In genomic region chr5:150208187-150209015, GRCh38 we compare ENCODE assay signal across 14 cellular contexts. TPM values are rescaled to one million over a fixed set of nuclear protein-coding genes. Genes with fewer than 3 reads are reported as not detected.
DNase-seq lines count a peak whose midpoint lies in the region; ATAC-seq and TF ChIP-seq lines count a peak whose summit lies in the region.
"Had no signal": no experiment of that assay in that cellular context is flagged by ENCODE, and none has a peak within 500 bp of the region (broad histone marks: within the 10 kb centered on the region; RNA-seq: fewer than 3 reads in every experiment).

No MANE protein-coding gene starts in this region.

- H3F3A ChIP-seq in GM23338 (replicated peaks; ENCODE audit: low read depth), result 0 out of 2 replicates have a peak, but pooled peaks cover 5% of the 10 kb centered on the region

- peaks cover 14% of the 10 kb centered on the region for H3K27me3 Mint-ChIP-seq in GM23338 (ENCODE audit: insufficient read depth, low read depth, poor library complexity)

- intact Hi-C loops in upper lobe of right lung (cut with DNase I), result no loop called here

- H3K4me3 ChIP-seq in GM23338 (no peak overlapping the region), upper lobe of right lung (no peak overlapping the region)
- H3K4me3 ChIP-seq: HAP-1, pancreas, thyroid gland had no signal

- H3K27ac Mint-ChIP-seq in GM23338, result 0 out of 2 replicates have a peak overlapping the region, but pooled peaks have one; percentile 65

- no peaks in the 10 kb centered on the region for H4K20me1 ChIP-seq in GM23338 (replicated peaks; ENCODE audit: insufficient read depth)

- H3K36me3 Mint-ChIP-seq in GM23338 (ENCODE audit: low read depth), result no peaks in the 10 kb centered on the region; the same call in 2 of the 3 replicates

- H3K4me3 Mint-ChIP-seq in GM23338, result no peak overlapping the region; the same call in 2 of the 3 replicates

- H3K79me2 ChIP-seq in GM23338 (replicated peaks; ENCODE audit: insufficient read depth), result no peaks in the 10 kb centered on the region

- H3K36me3 ChIP-seq in GM23338 (ENCODE audit: insufficient read depth) (no peaks in the 10 kb centered on the region), upper lobe of right lung (no peaks in the 10 kb centered on the region)
- H3K36me3 ChIP-seq: HAP-1, pancreas, thyroid gland had no signal

- no peaks in the 10 kb centered on the region for H3K27me3 ChIP-seq in GM23338 (ENCODE audit: insufficient read depth)
- no peaks in the 10 kb centered on the region for H3K27me3 ChIP-seq in upper lobe of right lung
- H3K27me3 ChIP-seq: pancreas, thyroid gland had no signal

- H3K4me1 ChIP-seq in GM23338 (ENCODE audit: insufficient read depth) (peaks cover 11% of the 10 kb centered on the region), upper lobe of right lung (peaks cover 8% of the 10 kb centered on the region)
- H3K4me1 ChIP-seq: pancreas had no signal

- no peaks in the 10 kb centered on the region for H3K9me2 ChIP-seq in GM23338 (ENCODE audit: insufficient read depth)

- ATAC-seq in GM23338 (peak; percentile 7; the same call in 2 of the 3 replicates), esophagus mucosa (peak; percentile 12), upper lobe of right lung (no peak)

- no peaks in the 10 kb centered on the region; the same call in 1 of the 3 replicates for H3K9me3 Mint-ChIP-seq in GM23338

- H3K9me3 ChIP-seq in upper lobe of right lung, result no peaks in the 10 kb centered on the region
- H3K9me3 ChIP-seq: HAP-1, pancreas, thyroid gland had no signal

- DNase-seq in GM23338 (ENCODE audit: low spot score) (peak; percentile 22), RPMI7951 (ENCODE audit: low read depth) (peak; percentile 81), renal cortical epithelial cell (ENCODE audit: low read depth) (peak; percentile 18), upper lobe of right lung (no peak), NCI-H2029 treated with DMSO at 0.1 percent for 48 hours (lab: John Stamatoyannopoulos, UW) (no peak), caudate nucleus (lab: John Stamatoyannopoulos, UW) (no peak)
- no peak for DNase-seq in effector CD8-positive, alpha-beta T cell (lab: John Stamatoyannopoulos, UW)
- DNase-seq: cortex of kidney, NCI-H1092 treated with DMSO at 0.1 percent for 48 hours, T-helper 9 cell had no signal

- TF ChIP-seq CTCF in GM23338 (conservative IDR thresholded peaks at IDR 0.05; ENCODE audit: low read depth in 2 of 2) (no peak), upper lobe of right lung (IDR thresholded peaks at IDR 0.05) (no peak)

- H3K4me2 ChIP-seq in GM23338, result no peak overlapping the region

- no peak overlapping the region; the same call in 1 of the 2 replicates for H2AFZ ChIP-seq in GM23338

- H3K27ac ChIP-seq in GM23338 (ENCODE audit: low read depth) (no peak overlapping the region; the same call in 1 of the 2 replicates), upper lobe of right lung (no peak overlapping the region), caudate nucleus (ENCODE audit: low read depth, low read length) (no peak overlapping the region)
- H3K27ac ChIP-seq: thyroid gland had no signal

- peaks cover 53% of the 10 kb centered on the region for H3K4me1 Mint-ChIP-seq in GM23338

TF ChIP-seq in GM23338, 12 proteins besides CTCF, POLR2A, EP300 and RAD21 (continues in another document):
- no peak for TF ChIP-seq ZNF114 (CRISPR knock-in tag; IDR thresholded peaks at IDR 0.05)
- TF ChIP-seq JUNB (IDR thresholded peaks at IDR 0.05; ENCODE audit: unreplicated experiment), result no peak
- no peak for TF ChIP-seq ZNF331 (CRISPR knock-in tag; IDR thresholded peaks at IDR 0.05; ENCODE audit: low read depth)
- no peak for TF ChIP-seq REST (IDR thresholded peaks at IDR 0.05; ENCODE audit: unreplicated experiment)
- TF ChIP-seq POLR2AphosphoS5 (IDR thresholded peaks at IDR 0.05; ENCODE audit: low read depth), result no peak
- TF ChIP-seq NANOG (IDR thresholded peaks at IDR 0.05; ENCODE audit: borderline replicate concordance), result no peak
- no peak for TF ChIP-seq EZH2 (IDR thresholded peaks at IDR 0.05; ENCODE audit: low read depth, unreplicated experiment)
- TF ChIP-seq ETS1 (IDR thresholded peaks at IDR 0.05), result no peak

RNA-seq across cellular contexts. Expression of gene SLC6A7, which starts 18.5 kb away (rescaled TPM):
- total RNA-seq in GM23338 (2014; rRNA removed; shearing (Covaris generic)), result not detected in 2 replicates
- polyA plus RNA-seq in GM23338 (2016; fragmentation: Nextera tagmentation; extraction: Ambion mirVana), result not detected in 2 replicates
- not detected in 2 replicates for total RNA-seq in RPMI7951 (2014; rRNA removed; shearing (Covaris generic))
- total RNA-seq in esophagus mucosa (not detected), renal cortical epithelial cell (not detected in 2 replicates), upper lobe of right lung (not detected)
- total RNA-seq: pancreas, thyroid gland had no signal
- polyA plus RNA-seq: pancreas had no signal

RNA-seq across cellular contexts. Expression of gene CDX1, which starts 41.8 kb away (rescaled TPM):
- total RNA-seq in GM23338 (2014; rRNA removed; shearing (Covaris generic)), result not detected in 2 replicates
- not detected in 2 replicates for polyA plus RNA-seq in GM23338 (2016; fragmentation: Nextera tagmentation; extraction: Ambion mirVana)
- 0.24 and 0.98 TPM in 2 replicates for total RNA-seq in RPMI7951 (2014; rRNA removed; shearing (Covaris generic))
- not detected for total RNA-seq in esophagus mucosa
- not detected in 2 replicates for total RNA-seq in renal cortical epithelial cell
- not detected for total RNA-seq in upper lobe of right lung
- total RNA-seq: thyroid gland had no signal

RNA-seq across cellular contexts. Expression of gene PDGFRB, which starts 52.8 kb away (rescaled TPM):
- total RNA-seq in GM23338 (2014; rRNA removed; shearing (Covaris generic)), result 7.1 and 11.3 TPM in 2 replicates
- polyA plus RNA-seq in GM23338 (2016; fragmentation: Nextera tagmentation; extraction: Ambion mirVana), result 4.1 and 4.5 TPM in 2 replicates
- total RNA-seq in RPMI7951 (2014; rRNA removed; shearing (Covaris generic)), result 58.6 and 67.6 TPM in 2 replicates
- total RNA-seq in esophagus mucosa (11.5 TPM), renal cortical epithelial cell (0.30 and 0.52 TPM in 2 replicates), upper lobe of right lung (120 TPM)

Comparison
In these comparisons a context has a peak if more than half of its experiments do, and no peak if none do; other contexts are left out.
1. DNase-seq: peak in GM23338 (single experiment), RPMI7951 (single experiment) and renal cortical epithelial cell (single experiment); none in upper lobe of right lung (single experiment), NCI-H2029 treated with DMSO at 0.1 percent for 48 hours (single experiment), caudate nucleus (0 of 61) and effector CD8-positive, alpha-beta T cell (single experiment).